ENCODE assay signal across 18 cellular contexts in genomic region chr10:36581237-36581636, GRCh38.
"Had no signal": no experiment of that assay in that cellular context is flagged by ENCODE, and none has a peak within 500 bp of the region (broad histone marks: within the 10 kb centered on the region; RNA-seq: fewer than 3 reads in every experiment).

No MANE protein-coding gene starts in this region.

- H3K27ac ChIP-seq: neural progenitor cell, neutrophil, ovary, pancreas, parathyroid adenoma, prostate gland, psoas muscle, right atrium auricular region, right lobe of liver, sigmoid colon, skin epidermis, spleen had no signal

- H3K36me3 ChIP-seq: neural progenitor cell, neutrophil, ovary, pancreas, prostate gland, right atrium auricular region, right lobe of liver, sigmoid colon, spleen had no signal

- ATAC-seq: naive thymus-derived CD8-positive, alpha-beta T cell; natural killer cell; natural killer cell treated with Interleukin-12 subunit alpha and Interleukin-12 subunit beta and Interleukin-15 and Interleukin-18, amount 100 ng/mL, for 72 hours; pancreas; psoas muscle; right cardiac atrium; right lobe of liver; sciatic nerve had no signal

- H3K4me3 ChIP-seq: neural progenitor cell, ovary, pancreas, prostate gland, psoas muscle, right atrium auricular region, right lobe of liver, sigmoid colon, skin epidermis, smooth muscle cell, spleen had no signal

- H3K9me3 ChIP-seq: neutrophil, ovary, pancreas, prostate gland, psoas muscle, right atrium auricular region, right lobe of liver, sigmoid colon had no signal

- H3K4me1 ChIP-seq: neural progenitor cell, pancreas, parathyroid adenoma, prostate gland, psoas muscle, right atrium auricular region, right lobe of liver, sigmoid colon, spleen had no signal
